ENCODE assay signal across 10 cellular contexts in genomic region chr5:119273391-119273839, GRCh38.
DNase-seq lines count a peak whose midpoint lies in the region; ATAC-seq and TF ChIP-seq lines count a peak whose summit lies in the region.
"Had no signal": no experiment of that assay in that cellular context is flagged by ENCODE, and none has a peak within 500 bp of the region (broad histone marks: within the 10 kb centered on the region; RNA-seq: fewer than 3 reads in every experiment).

No MANE protein-coding gene starts in this region.

- H3K9ac ChIP-seq in PC-3 (ENCODE audit: low read length) = peak overlapping the region; percentile 45

- H3K9me3 Mint-ChIP-seq in activated T-cell treated with anti-CD3 and anti-CD28 coated beads, Interleukin-2, amount 50 U/mL, for 24 hours = no peaks in the 10 kb centered on the region
- H3K9me3 Mint-ChIP-seq in dendritic cell treated with granulocyte-macrophage colony-stimulating factor and Interleukin-4, amounts not matched to agents 40 ng/mL and 50 ng/mL, for 4 days = no peaks in the 10 kb centered on the region
- no peaks in the 10 kb centered on the region for H3K9me3 Mint-ChIP-seq in stimulated activated naive CD8-positive, alpha-beta T cell treated with anti-CD3 and anti-CD28 coated beads, Interleukin-15, Interleukin-2, amounts not matched to agents 100 ng/mL and 50 ng/mL, for 24 hours

- ATAC-seq in PC-3 (no peak), GM19395 (IDR thresholded peaks at IDR 0.05; ENCODE audit: unreplicated experiment) (no peak)
- ATAC-seq: activated CD4-positive, CD25-positive, alpha-beta regulatory T cell treated with anti-CD3 and anti-CD28 coated beads, Interleukin-2, amount 50 U/mL, for 24 hours had no signal

- CTCF ChIA-PET in PC-3 (lab: Charles Lee) = no interaction called here

- no peak overlapping the region for H2AFZ ChIP-seq in PC-3 (ENCODE audit: low read length)

- intact Hi-C loops in PC-3 (cut with micrococcal nuclease) = no loop called here
- intact Hi-C loops in dendritic cell treated with granulocyte-macrophage colony-stimulating factor and Interleukin-4, amounts not matched to agents 40 ng/mL and 50 ng/mL, for 4 days (cut with micrococcal nuclease) = loop anchor here (5.0 kb wide), 1 partner anchor 34 kb away; no protein-coding TSS in a partner anchor

- peak overlapping the region; percentile 99 for H3K27ac Mint-ChIP-seq in activated T-cell treated with anti-CD3 and anti-CD28 coated beads, Interleukin-2, amount 50 U/mL, for 24 hours
- peak overlapping the region; percentile 87 for H3K27ac Mint-ChIP-seq in dendritic cell treated with granulocyte-macrophage colony-stimulating factor and Interleukin-4, amounts not matched to agents 40 ng/mL and 50 ng/mL, for 4 days
- peak overlapping the region; percentile 97 for H3K27ac Mint-ChIP-seq in stimulated activated naive CD8-positive, alpha-beta T cell treated with anti-CD3 and anti-CD28 coated beads, Interleukin-15, Interleukin-2, amounts not matched to agents 100 ng/mL and 50 ng/mL, for 24 hours

- H3K4me3 ChIP-seq in PC-3 (ENCODE audit: low read length) = no peak overlapping the region

- no TSS peak for BruUV-seq in PC-3 (replicated peaks; lab: Mats Ljungman, UMichigan)

- no peak for DNase-seq in activated T-cell treated with anti-CD3 and anti-CD28 coated beads, Interleukin-2, amount 50 U/mL, for 24 hours
- DNase-seq in activated T-cell treated with anti-CD3 and anti-CD28 coated beads, Interleukin-2, amount 50 U/mL, for 1 hour = no peak
- DNase-seq in PC-3 (no peak), DMS79 treated with DMSO at 0.1 percent for 48 hours (lab: John Stamatoyannopoulos, UW) (no peak), ACHN (no peak)
- DNase-seq: NCI-H2029 treated with DMSO at 0.1 percent for 48 hours had no signal

- H3K4me2 ChIP-seq in PC-3 (ENCODE audit: low read length) = peak overlapping the region; percentile 74

- peaks cover 70% of the 10 kb centered on the region for H3K36me3 Mint-ChIP-seq in activated T-cell treated with anti-CD3 and anti-CD28 coated beads, Interleukin-2, amount 50 U/mL, for 24 hours (ENCODE audit: low read depth)
- H3K36me3 Mint-ChIP-seq in dendritic cell treated with granulocyte-macrophage colony-stimulating factor and Interleukin-4, amounts not matched to agents 40 ng/mL and 50 ng/mL, for 4 days (ENCODE audit: low read depth) = peaks cover 11% of the 10 kb centered on the region
- peaks cover 33% of the 10 kb centered on the region for H3K36me3 Mint-ChIP-seq in stimulated activated naive CD8-positive, alpha-beta T cell treated with anti-CD3 and anti-CD28 coated beads, Interleukin-15, Interleukin-2, amounts not matched to agents 100 ng/mL and 50 ng/mL, for 24 hours (ENCODE audit: low read depth)

- H3K27ac ChIP-seq in PC-3 (ENCODE audit: low read length) = peak overlapping the region; percentile 98

- H3K9me3 ChIP-seq in PC-3 (ENCODE audit: low read length) = no peaks in the 10 kb centered on the region

- H3K27me3 Mint-ChIP-seq in activated T-cell treated with anti-CD3 and anti-CD28 coated beads, Interleukin-2, amount 50 U/mL, for 24 hours = no peaks in the 10 kb centered on the region
- no peaks in the 10 kb centered on the region for H3K27me3 Mint-ChIP-seq in dendritic cell treated with granulocyte-macrophage colony-stimulating factor and Interleukin-4, amounts not matched to agents 40 ng/mL and 50 ng/mL, for 4 days
- H3K27me3 Mint-ChIP-seq in stimulated activated naive CD8-positive, alpha-beta T cell treated with anti-CD3 and anti-CD28 coated beads, Interleukin-15, Interleukin-2, amounts not matched to agents 100 ng/mL and 50 ng/mL, for 24 hours = no peaks in the 10 kb centered on the region

- H3K4me1 Mint-ChIP-seq in activated T-cell treated with anti-CD3 and anti-CD28 coated beads, Interleukin-2, amount 50 U/mL, for 24 hours (ENCODE audit: low read depth) = peaks cover 78% of the 10 kb centered on the region
- peaks cover 79% of the 10 kb centered on the region for H3K4me1 Mint-ChIP-seq in dendritic cell treated with granulocyte-macrophage colony-stimulating factor and Interleukin-4, amounts not matched to agents 40 ng/mL and 50 ng/mL, for 4 days (ENCODE audit: low read depth)
- H3K4me1 Mint-ChIP-seq in stimulated activated naive CD8-positive, alpha-beta T cell treated with anti-CD3 and anti-CD28 coated beads, Interleukin-15, Interleukin-2, amounts not matched to agents 100 ng/mL and 50 ng/mL, for 24 hours (ENCODE audit: low read depth) = peaks cover 86% of the 10 kb centered on the region

- POLR2A ChIA-PET in PC-3 (lab: Charles Lee; ENCODE audit: unreplicated experiment) = no interaction called here

- TF ChIP-seq CTCF in PC-3 (conservative IDR thresholded peaks at IDR 0.05; ENCODE audit: low read depth, low read length) = no peak

- H3K36me3 ChIP-seq in PC-3 (ENCODE audit: low read depth, low read length) = no peaks in the 10 kb centered on the region

- H3K79me2 ChIP-seq in PC-3 (ENCODE audit: low read length) = peaks cover 42% of the 10 kb centered on the region

- H4K20me1 ChIP-seq in PC-3 (ENCODE audit: low read length) = no peaks in the 10 kb centered on the region

- peaks cover 71% of the 10 kb centered on the region for H3K4me1 ChIP-seq in PC-3 (ENCODE audit: insufficient read depth, low read length)

- no peaks in the 10 kb centered on the region for H3K9me2 ChIP-seq in PC-3 (replicated peaks; ENCODE audit: low read length)

- H3F3A ChIP-seq in PC-3 (ENCODE audit: low read length, unreplicated experiment) = peaks cover 10% of the 10 kb centered on the region

- in situ Hi-C loops in ACHN (cut with HindIII; ENCODE audit: low pct_ligation_motif_present, low pct_unique_long_range_greater_than_20kb, low sequenced_read_pairs) = no loop called here

- H3K27me3 ChIP-seq in PC-3 (ENCODE audit: low read length) = no peaks in the 10 kb centered on the region

- H3K4me3 Mint-ChIP-seq in activated T-cell treated with anti-CD3 and anti-CD28 coated beads, Interleukin-2, amount 50 U/mL, for 24 hours = peak overlapping the region; percentile 91
- H3K4me3 Mint-ChIP-seq in dendritic cell treated with granulocyte-macrophage colony-stimulating factor and Interleukin-4, amounts not matched to agents 40 ng/mL and 50 ng/mL, for 4 days = peak overlapping the region; percentile 30
- H3K4me3 Mint-ChIP-seq in stimulated activated naive CD8-positive, alpha-beta T cell treated with anti-CD3 and anti-CD28 coated beads, Interleukin-15, Interleukin-2, amounts not matched to agents 100 ng/mL and 50 ng/mL, for 24 hours = peak overlapping the region; percentile 98

Comparison
In these comparisons a context has a peak if more than half of its experiments do, and no peak if none do; other contexts are left out.
1. H3K4me3 Mint-ChIP-seq: peak in every context shown above with its lines; median percentile 98 in stimulated activated naive CD8-positive, alpha-beta T cell treated with anti-CD3 and anti-CD28 coated beads, Interleukin-15, Interleukin-2, amounts not matched to agents 100 ng/mL and 50 ng/mL, for 24 hours; 91 in activated T-cell treated with anti-CD3 and anti-CD28 coated beads, Interleukin-2, amount 50 U/mL, for 24 hours; 30 in dendritic cell treated with granulocyte-macrophage colony-stimulating factor and Interleukin-4, amounts not matched to agents 40 ng/mL and 50 ng/mL, for 4 days.